Comparison of ENCODE assay signal across 1 cellular context in genomic region chr10:80462277-80462985, GRCh38.
TF ChIP-seq lines count a peak whose summit lies in the region.

No MANE protein-coding gene starts in this region.

TF ChIP-seq in GM12878, 131 proteins besides CTCF, POLR2A, EP300 and RAD21 (continued from another document):
- TF ChIP-seq SKIL (IDR thresholded peaks at IDR 0.05; ENCODE audit: low read depth, poor library complexity, severe bottlenecking), result no peak
- TF ChIP-seq ZNF592 (IDR thresholded peaks at IDR 0.05), result no peak
